Comparison of ENCODE assay signal across 7 cellular contexts in the genomic region with DNA sequence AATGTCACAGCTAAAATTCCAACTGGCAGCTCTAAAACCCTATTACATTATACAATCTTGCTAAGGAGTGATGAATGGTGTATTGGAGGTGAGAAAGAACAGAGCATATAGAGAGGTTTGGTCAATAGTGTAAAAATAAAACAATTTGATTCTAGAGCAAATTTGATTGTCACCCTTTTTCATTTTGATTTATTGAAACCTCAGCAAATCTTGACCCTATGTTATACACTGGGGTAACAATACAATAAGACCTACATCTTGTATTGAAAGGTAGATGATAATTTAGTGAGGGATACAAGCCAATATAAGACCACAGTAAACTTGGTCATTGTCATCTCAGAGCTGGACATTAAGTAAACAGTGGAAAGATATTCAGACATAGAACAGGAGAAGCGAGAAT.
"Had no signal": no experiment of that assay in that cellular context is flagged by ENCODE, and none has a peak within 500 bp of the region (broad histone marks: within the 10 kb centered on the region; RNA-seq: fewer than 3 reads in every experiment).

No MANE protein-coding gene starts in this region.

- H2AFZ ChIP-seq: GM23248 had no signal

- H3K4me2 ChIP-seq: KMS-11 had no signal

- H3K4me1 ChIP-seq: HAP-1 had no signal

- FAIRE-seq: HTR-8/SVneo had no signal

- H3K9ac ChIP-seq: GM23248, KMS-11 had no signal

- H3K4me3 ChIP-seq: GM23248, HAP-1 had no signal

- H3K27ac ChIP-seq: GM23248, KMS-11 had no signal

- DNase-seq: GM23248, GOT3, H7, KBM-7 had no signal

- H3K9me3 ChIP-seq: HAP-1 had no signal

- H3K36me3 ChIP-seq: HAP-1 had no signal
